ENCODE assay signal across 28 cellular contexts in genomic region chr11:36235750-36236149, GRCh38. TPM values are rescaled to one million over a fixed set of nuclear protein-coding genes. Genes with fewer than 3 reads are reported as not detected.
DNase-seq lines count a peak whose midpoint lies in the region; FAIRE-seq and TF ChIP-seq lines count a peak whose summit lies in the region.
"Had no signal": no experiment of that assay in that cellular context is flagged by ENCODE, and none has a peak within 500 bp of the region (broad histone marks: within the 10 kb centered on the region; RNA-seq: fewer than 3 reads in every experiment).

No MANE protein-coding gene starts in this region.

- no peak overlapping the region for H3K9ac ChIP-seq in colonic mucosa (ENCODE audit: low read depth in 2 of 2, low read length in 2 of 2)

- no peak overlapping the region for H3K4me3 ChIP-seq in adrenal gland
- no peak overlapping the region for H3K4me3 ChIP-seq in fibroblast of mammary gland (ENCODE audit: control insufficient read depth, low read depth, low read length)
- H3K4me3 ChIP-seq in esophagus muscularis mucosa: no peak overlapping the region
- no peak overlapping the region for H3K4me3 ChIP-seq in colonic mucosa
- H3K4me3 ChIP-seq: ascending aorta, GM12878, lower lobe of right lung, pancreas, right atrium auricular region had no signal

- H3K27me3 ChIP-seq in adrenal gland (no peaks in the 10 kb centered on the region), esophagus muscularis mucosa (no peaks in the 10 kb centered on the region), colonic mucosa (no peaks in the 10 kb centered on the region)
- H3K27me3 ChIP-seq: ascending aorta, pancreas, right atrium auricular region had no signal

- no peak for TF ChIP-seq CTCF in adrenal gland (IDR thresholded peaks at IDR 0.05)
- no peak for TF ChIP-seq CTCF in fibroblast of mammary gland (conservative IDR thresholded peaks at IDR 0.05; ENCODE audit: control insufficient read depth, insufficient read depth, low read depth, low read length)
- no peak for TF ChIP-seq CTCF in esophagus muscularis mucosa (IDR thresholded peaks at IDR 0.05)
- TF ChIP-seq CTCF in colonic mucosa (IDR thresholded peaks at IDR 0.05): no peak

- TF ChIP-seq POLR2A in adrenal gland (IDR thresholded peaks at IDR 0.05) (no peak), esophagus muscularis mucosa (IDR thresholded peaks at IDR 0.05; ENCODE audit: low read depth) (no peak)

- no peak for TF ChIP-seq EP300 in esophagus muscularis mucosa (IDR thresholded peaks at IDR 0.05)

- H3K4me1 ChIP-seq in adrenal gland (replicated peaks in 1 of 2) (peaks cover 0 to 22% of the 10 kb centered on the region in 2 donors), esophagus muscularis mucosa (peaks cover 0 to 13% (median 13%) of the 10 kb centered on the region in 4 donors), colonic mucosa (no peaks in the 10 kb centered on the region)
- H3K4me1 ChIP-seq: ascending aorta, lower lobe of right lung, pancreas had no signal

- H3K9me3 ChIP-seq in adrenal gland (replicated peaks in 1 of 3) (no peaks in the 10 kb centered on the region), esophagus muscularis mucosa (no peaks in the 10 kb centered on the region), colonic mucosa (no peaks in the 10 kb centered on the region)
- H3K9me3 ChIP-seq: ascending aorta, lower lobe of right lung, pancreas, right atrium auricular region had no signal

- H3K36me3 ChIP-seq in adrenal gland (replicated peaks in 1 of 2) (no peaks in the 10 kb centered on the region), esophagus muscularis mucosa (no peaks in the 10 kb centered on the region), colonic mucosa (no peaks in the 10 kb centered on the region)
- H3K36me3 ChIP-seq: ascending aorta, lower lobe of right lung, pancreas, right atrium auricular region had no signal

- no peak for DNase-seq in HTR-8/SVneo (ENCODE audit: insufficient read length, low spot score)
- peak; percentile 42 to 77 (median 66) for DNase-seq in adrenal gland
- DNase-seq in fibroblast of mammary gland (ENCODE audit: low read depth): peak; percentile 33
- peak; percentile 32 for DNase-seq in urothelium cell line (ENCODE audit: low spot score)
- DNase-seq in NCI-H1417 treated with DMSO at 0.1 percent for 48 hours (lab: John Stamatoyannopoulos, UW): no peak
- DNase-seq in esophagus muscularis mucosa (ENCODE audit: extremely low spot score): no peak
- no peak for DNase-seq in colonic mucosa
- DNase-seq: activated CD8-positive, alpha-beta T cell treated with anti-CD3 and anti-CD28 coated beads for 36 hours; Calu3; head of caudate nucleus; HFFc6; kidney glomerular epithelial cell; lower lobe of right lung; NCI-H1436; NCI-H2107; NCI-H446; NCI-H82; nephron progenitor cell; RPMI8226; stimulated activated CD4-positive, alpha-beta T cell treated with anti-CD3 and anti-CD28 coated beads, Interleukin-4, amount 100 ng/mL, for 24 hours; substantia nigra; T-helper 17 cell had no signal

- WGBS in adrenal gland, 4 donors: 27 to 55% (median 47%) methylated on average over 2 to 3 of the region's 3 CpGs
- WGBS in esophagus muscularis mucosa: 100% methylated on average over 3 of the region's 3 CpGs

- intact Hi-C loops in adrenal gland (cut with DNase I) (no loop called here), esophagus muscularis mucosa (cut with DNase I) (no loop called here), colonic mucosa (cut with DNase I) (no loop called here)

- FAIRE-seq in HTR-8/SVneo (lab: Jason Lieb, UNC) (peak; percentile 51), urothelium cell line (lab: Jason Lieb, UNC) (no peak)
- FAIRE-seq: endometrium, GM12878, pancreas had no signal

- H3K27ac ChIP-seq in adrenal gland: no peak overlapping the region
- no peak overlapping the region for H3K27ac ChIP-seq in esophagus muscularis mucosa (replicated peaks in 1 of 4)
- H3K27ac ChIP-seq in colonic mucosa: no peak overlapping the region
- H3K27ac ChIP-seq: ascending aorta, C4-2B, lower lobe of right lung, pancreas, right atrium auricular region had no signal

RNA-seq across cellular contexts. Expression of gene COMMD9, which starts 53.5 kb away (rescaled TPM):
- total RNA-seq in adrenal gland (100 to 1,000 TPM in 3 of 8 donors, 10 to 100 TPM in 5; 68.1 to 113 (median 89.5) TPM), esophagus muscularis mucosa (10 to 100 TPM; 18.3 to 45.5 (median 27.7) TPM), colonic mucosa (10 to 100 TPM; 40.6 to 55.9 TPM)
- polyA plus RNA-seq in adrenal gland: 10 to 100 TPM; 25.3 to 94.6 (median 35.1) TPM

Comparison
In these comparisons a context has a peak if more than half of its experiments do, and no peak if none do; other contexts are left out.
1. DNase-seq: peak in adrenal gland (7 of 7), fibroblast of mammary gland (single experiment) and urothelium cell line (single experiment); none in HTR-8/SVneo (single experiment), NCI-H1417 treated with DMSO at 0.1 percent for 48 hours (single experiment), esophagus muscularis mucosa (single experiment) and colonic mucosa (single experiment).